ENCODE assay signal across 20 cellular contexts in the genomic region with DNA sequence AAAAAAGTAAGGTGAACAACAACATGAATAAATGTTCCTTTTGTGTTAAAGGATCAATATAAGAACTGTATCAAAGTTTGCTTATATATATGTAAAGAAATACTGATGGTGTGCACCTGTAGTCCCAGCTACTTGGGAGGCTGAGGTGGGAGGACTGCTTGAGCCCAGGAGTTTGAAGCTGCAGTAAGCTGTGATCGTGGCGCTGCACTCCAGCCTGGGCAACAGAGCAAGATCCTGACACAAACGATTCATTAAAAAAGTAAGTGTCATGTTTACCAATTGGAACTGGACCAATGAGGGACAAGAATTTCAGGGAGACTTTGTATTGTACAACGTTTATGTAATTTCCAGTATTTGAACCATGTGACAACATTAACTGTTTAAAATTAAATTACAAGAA. TPM values are rescaled to one million over a fixed set of nuclear protein-coding genes. Genes with fewer than 3 reads are reported as not detected.
DNase-seq lines count a peak whose midpoint lies in the region; ATAC-seq and TF ChIP-seq lines count a peak whose summit lies in the region.
"Had no signal": no experiment of that assay in that cellular context is flagged by ENCODE, and none has a peak within 500 bp of the region (broad histone marks: within the 10 kb centered on the region; RNA-seq: fewer than 3 reads in every experiment).

No MANE protein-coding gene starts in this region.

- H3K4me3 ChIP-seq in Peyer's patch (no peak overlapping the region), BE2C (ENCODE audit: low read depth, low read length) (no peak overlapping the region)
- H3K4me3 ChIP-seq: cardiac muscle cell, SK-N-MC had no signal

- no peaks in the 10 kb centered on the region for H3K36me3 ChIP-seq in Peyer's patch
- H3K36me3 ChIP-seq in BE2C, result no peaks in the 10 kb centered on the region
- H3K36me3 ChIP-seq: cardiac muscle cell had no signal

- H3K27me3 Mint-ChIP-seq in activated naive CD4-positive, alpha-beta T cell treated with anti-CD3 and anti-CD28 coated beads, Interleukin-2, amount 10 ng/mL, durations not matched to agents 7 days and 5 days, result no peaks in the 10 kb centered on the region
- H3K27me3 Mint-ChIP-seq in effector memory CD8-positive, alpha-beta T cell, result no peaks in the 10 kb centered on the region
- no peaks in the 10 kb centered on the region for H3K27me3 Mint-ChIP-seq in stimulated activated memory B cell treated with anti-CD40 and anti-IgM and Interleukin-4, amounts not matched to agents 10 μg/mL and 1 μg/mL and 100 μg/mL, for 72 hours
- H3K27me3 Mint-ChIP-seq: stimulated activated naive CD8-positive, alpha-beta T cell treated with anti-CD3 and anti-CD28 coated beads, Interleukin-15, amount 100 ng/mL, for 72 hours had no signal

- no peak for DNase-seq in activated naive CD4-positive, alpha-beta T cell treated with anti-CD3 and anti-CD28 coated beads, Interleukin-2, amount 10 ng/mL, durations not matched to agents 7 days and 5 days
- DNase-seq in activated naive CD4-positive, alpha-beta T cell treated with anti-CD3 and anti-CD28 coated beads, Interleukin-2, amount 50 U/mL, for 72 hours (ENCODE audit: low spot score in 2 of 2), result no peak
- DNase-seq in Peyer's patch, result no peak
- no peak for DNase-seq in effector memory CD8-positive, alpha-beta T cell
- no peak for DNase-seq in BE2C
- DNase-seq in NCI-H1092 (lab: John Stamatoyannopoulos, UW), result no peak
- DNase-seq: ACHN; activated naive CD4-positive, alpha-beta T cell treated with Interleukin-2 at 50 U/mL for 16 hours; Calu3; foreskin keratinocyte; GDM1; NCI-H1417; PC-3; stimulated activated CD4-positive, alpha-beta T cell treated with anti-CD3 and anti-CD28 coated beads, Interleukin-12 subunit alpha, Interleukin-12 subunit beta, amount 100 ng/mL, for 4 hours; stimulated activated naive CD8-positive, alpha-beta T cell treated with anti-CD3 and anti-CD28 coated beads, Interleukin-15, amount 100 ng/mL, for 72 hours had no signal

- H3K36me3 Mint-ChIP-seq in activated naive CD4-positive, alpha-beta T cell treated with anti-CD3 and anti-CD28 coated beads, Interleukin-2, amount 10 ng/mL, durations not matched to agents 7 days and 5 days, result peaks cover 9% of the 10 kb centered on the region
- H3K36me3 Mint-ChIP-seq in activated naive CD4-positive, alpha-beta T cell treated with anti-CD3 and anti-CD28 coated beads, Interleukin-2, amount 50 U/mL, for 72 hours, result peaks cover 10% of the 10 kb centered on the region in 2 donors
- peaks cover 22% of the 10 kb centered on the region for H3K36me3 Mint-ChIP-seq in effector memory CD8-positive, alpha-beta T cell (ENCODE audit: insufficient read depth)
- H3K36me3 Mint-ChIP-seq in stimulated activated memory B cell treated with anti-CD40 and anti-IgM and Interleukin-4, amounts not matched to agents 10 μg/mL and 1 μg/mL and 100 μg/mL, for 72 hours, result no peaks in the 10 kb centered on the region

- H3K27ac Mint-ChIP-seq in activated naive CD4-positive, alpha-beta T cell treated with anti-CD3 and anti-CD28 coated beads, Interleukin-2, amount 10 ng/mL, durations not matched to agents 7 days and 5 days, result peak overlapping the region; percentile 99
- peak overlapping the region in 1 of 2 donors; percentile 92 for H3K27ac Mint-ChIP-seq in activated naive CD4-positive, alpha-beta T cell treated with anti-CD3 and anti-CD28 coated beads, Interleukin-2, amount 50 U/mL, for 72 hours
- H3K27ac Mint-ChIP-seq in effector memory CD8-positive, alpha-beta T cell, result peak overlapping the region; percentile 98 to 100
- H3K27ac Mint-ChIP-seq in stimulated activated memory B cell treated with anti-CD40 and anti-IgM and Interleukin-4, amounts not matched to agents 10 μg/mL and 1 μg/mL and 100 μg/mL, for 72 hours, result peak overlapping the region; percentile 100

- H3K4me1 ChIP-seq in Peyer's patch, result peaks cover 0 to 34% (median 29%) of the 10 kb centered on the region in 4 donors
- peaks cover 5% of the 10 kb centered on the region; the same call in 1 of the 2 replicates for H3K4me1 ChIP-seq in BE2C

- CTCF ChIA-PET in activated naive CD4-positive, alpha-beta T cell treated with anti-CD3 and anti-CD28 coated beads, Interleukin-2, amount 10 ng/mL, durations not matched to agents 7 days and 5 days (lab: Charles Lee), result no interaction called here

- no peak overlapping the region for H3K4me3 Mint-ChIP-seq in activated naive CD4-positive, alpha-beta T cell treated with anti-CD3 and anti-CD28 coated beads, Interleukin-2, amount 10 ng/mL, durations not matched to agents 7 days and 5 days
- H3K4me3 Mint-ChIP-seq in effector memory CD8-positive, alpha-beta T cell, result no peak overlapping the region
- H3K4me3 Mint-ChIP-seq in stimulated activated memory B cell treated with anti-CD40 and anti-IgM and Interleukin-4, amounts not matched to agents 10 μg/mL and 1 μg/mL and 100 μg/mL, for 72 hours, result no peak overlapping the region

- H3K9me3 ChIP-seq in Peyer's patch (no peaks in the 10 kb centered on the region), BE2C (peaks cover 7% of the 10 kb centered on the region)

- peak overlapping the region; percentile 84 to 95 (median 90) for H3K27ac ChIP-seq in Peyer's patch
- H3K27ac ChIP-seq: cardiac muscle cell, foreskin keratinocyte, KMS-11 had no signal

- H3K27me3 ChIP-seq in Peyer's patch, result no peaks in the 10 kb centered on the region
- H3K27me3 ChIP-seq in BE2C, result no peaks in the 10 kb centered on the region
- H3K27me3 ChIP-seq: cardiac muscle cell, foreskin keratinocyte had no signal

- no peak for ATAC-seq in activated naive CD4-positive, alpha-beta T cell treated with anti-CD3 and anti-CD28 coated beads, Interleukin-2, amount 50 U/mL, for 72 hours
- no peak for ATAC-seq in effector memory CD8-positive, alpha-beta T cell (replicated peaks)
- ATAC-seq in stimulated activated memory B cell treated with anti-CD40 and anti-IgM and Interleukin-4, amounts not matched to agents 10 μg/mL and 1 μg/mL and 100 μg/mL, for 72 hours, result no peak
- no peak for ATAC-seq in esophagus mucosa
- ATAC-seq: foreskin keratinocyte; PC-3; stimulated activated naive CD8-positive, alpha-beta T cell treated with anti-CD3 and anti-CD28 coated beads, Interleukin-15, amount 100 ng/mL, for 72 hours had no signal

- peaks cover 7% of the 10 kb centered on the region for H3K9me3 Mint-ChIP-seq in activated naive CD4-positive, alpha-beta T cell treated with anti-CD3 and anti-CD28 coated beads, Interleukin-2, amount 10 ng/mL, durations not matched to agents 7 days and 5 days
- H3K9me3 Mint-ChIP-seq in activated naive CD4-positive, alpha-beta T cell treated with anti-CD3 and anti-CD28 coated beads, Interleukin-2, amount 50 U/mL, for 72 hours, result peaks cover 8 to 9% of the 10 kb centered on the region in 2 donors
- H3K9me3 Mint-ChIP-seq in effector memory CD8-positive, alpha-beta T cell, result no peaks in the 10 kb centered on the region
- H3K9me3 Mint-ChIP-seq in stimulated activated memory B cell treated with anti-CD40 and anti-IgM and Interleukin-4, amounts not matched to agents 10 μg/mL and 1 μg/mL and 100 μg/mL, for 72 hours, result peaks cover 6% of the 10 kb centered on the region

- no peak for TF ChIP-seq CTCF in Peyer's patch (IDR thresholded peaks at IDR 0.05)
- no peak for TF ChIP-seq CTCF in BE2C (IDR thresholded peaks at IDR 0.05; ENCODE audit: low read depth, low read length)

- no peak for TF ChIP-seq POLR2A in Peyer's patch (IDR thresholded peaks at IDR 0.05)

- peaks cover 51% of the 10 kb centered on the region for H3K4me1 Mint-ChIP-seq in activated naive CD4-positive, alpha-beta T cell treated with anti-CD3 and anti-CD28 coated beads, Interleukin-2, amount 10 ng/mL, durations not matched to agents 7 days and 5 days
- H3K4me1 Mint-ChIP-seq in effector memory CD8-positive, alpha-beta T cell (ENCODE audit: low read depth in 2 of 2), result peaks cover 35 to 40% of the 10 kb centered on the region in 2 donors
- peaks cover 34% of the 10 kb centered on the region for H3K4me1 Mint-ChIP-seq in stimulated activated memory B cell treated with anti-CD40 and anti-IgM and Interleukin-4, amounts not matched to agents 10 μg/mL and 1 μg/mL and 100 μg/mL, for 72 hours

RNA-seq across cellular contexts. Expression of gene PHF20, which starts 5.0 kb away (rescaled TPM):
- 10 to 100 TPM; 58.5 to 71.4 TPM for total RNA-seq in activated naive CD4-positive, alpha-beta T cell treated with anti-CD3 and anti-CD28 coated beads, Interleukin-2, amount 50 U/mL, for 72 hours
- 10 to 100 TPM; 16.1 to 92.4 (median 29.3) TPM for total RNA-seq in Peyer's patch
- 17.6 TPM for polyA plus RNA-seq in BE2C (2012; ENCODE audit: insufficient read depth, insufficient read length, low read depth)
- total RNA-seq in esophagus mucosa, result 17.3 TPM

RNA-seq across cellular contexts. Expression of gene RBM39, which starts 24.8 kb away (rescaled TPM):
- total RNA-seq in activated naive CD4-positive, alpha-beta T cell treated with anti-CD3 and anti-CD28 coated beads, Interleukin-2, amount 50 U/mL, for 72 hours, result 100 to 1,000 TPM; 343 to 380 TPM
- total RNA-seq in Peyer's patch, result 1,000 to 10,000 TPM in 1 of 4 donors, 100 to 1,000 TPM in 3; 347 to 1,133 (median 466) TPM
- polyA plus RNA-seq in BE2C (2012; ENCODE audit: insufficient read depth, insufficient read length, low read depth), result 283 TPM
- 139 TPM for total RNA-seq in esophagus mucosa
